In the genomic region with DNA sequence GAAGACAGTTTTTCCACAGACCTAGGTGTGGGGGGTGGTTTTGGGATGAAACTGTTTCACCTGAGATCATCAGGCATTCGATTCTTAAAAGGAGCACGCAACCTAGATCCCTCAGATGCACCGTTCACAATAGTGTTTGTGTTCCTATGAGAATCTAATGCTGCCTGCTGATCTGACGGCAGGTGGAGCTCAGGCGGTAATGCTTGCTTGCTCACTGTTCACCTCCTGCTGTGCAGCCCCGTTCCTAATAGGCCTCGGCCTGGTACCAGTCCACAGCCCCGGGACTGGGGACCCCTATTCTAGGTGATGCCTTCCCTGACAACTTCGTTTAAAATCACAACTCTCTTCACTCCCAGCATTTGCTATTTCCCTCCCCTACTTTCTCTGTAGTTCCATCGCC, we compare ENCODE assay signal across 14 cellular contexts.
"Had no signal": no experiment of that assay in that cellular context is flagged by ENCODE, and none has a peak within 500 bp of the region (broad histone marks: within the 10 kb centered on the region; RNA-seq: fewer than 3 reads in every experiment).

No MANE protein-coding gene starts in this region.

- H3K4me3 ChIP-seq: ascending aorta, colonic mucosa, gastrocnemius medialis, ovary had no signal

- FAIRE-seq: bronchial epithelial cell, endothelial cell of umbilical vein, kidney had no signal

- DNase-seq: activated gamma-delta T cell treated with Interleukin-2 at 50 U/mL for 16 hours; activated T-cell treated with anti-CD3 and anti-CD28 coated beads, Interleukin-2, amount 50 U/mL, for 4 hours; colonic mucosa; gastrocnemius medialis; kidney; left ventricle myocardium superior; mesendoderm; ovary; stimulated activated CD4-positive, alpha-beta T cell treated with anti-CD3 and anti-CD28 coated beads, Interleukin-4, amount 100 ng/mL, for 1 hour had no signal

- H3K27ac Mint-ChIP-seq: stimulated activated naive CD8-positive, alpha-beta T cell treated with anti-CD3 and anti-CD28 coated beads, Interleukin-15, Interleukin-2, amounts not matched to agents 100 ng/mL and 50 ng/mL, for 24 hours had no signal

- H3K9me3 Mint-ChIP-seq: activated T-cell treated with anti-CD3 and anti-CD28 coated beads, Interleukin-2, amount 50 U/mL, for 4 hours; stimulated activated naive CD8-positive, alpha-beta T cell treated with anti-CD3 and anti-CD28 coated beads, Interleukin-15, Interleukin-2, amounts not matched to agents 100 ng/mL and 50 ng/mL, for 24 hours had no signal

- H3K4me3 Mint-ChIP-seq: activated T-cell treated with anti-CD3 and anti-CD28 coated beads, Interleukin-2, amount 50 U/mL, for 4 hours; stimulated activated naive CD8-positive, alpha-beta T cell treated with anti-CD3 and anti-CD28 coated beads, Interleukin-15, Interleukin-2, amounts not matched to agents 100 ng/mL and 50 ng/mL, for 24 hours had no signal

- ATAC-seq: activated CD4-positive, CD25-positive, alpha-beta regulatory T cell treated with anti-CD3 and anti-CD28 coated beads, Interleukin-2, amount 50 U/mL, for 24 hours; activated T-cell treated with anti-CD3 and anti-CD28 coated beads, Interleukin-2, amount 50 U/mL, for 4 hours; gastrocnemius medialis; left ventricle myocardium superior had no signal
